Comparison of ENCODE assay signal across 28 cellular contexts in the genomic region with DNA sequence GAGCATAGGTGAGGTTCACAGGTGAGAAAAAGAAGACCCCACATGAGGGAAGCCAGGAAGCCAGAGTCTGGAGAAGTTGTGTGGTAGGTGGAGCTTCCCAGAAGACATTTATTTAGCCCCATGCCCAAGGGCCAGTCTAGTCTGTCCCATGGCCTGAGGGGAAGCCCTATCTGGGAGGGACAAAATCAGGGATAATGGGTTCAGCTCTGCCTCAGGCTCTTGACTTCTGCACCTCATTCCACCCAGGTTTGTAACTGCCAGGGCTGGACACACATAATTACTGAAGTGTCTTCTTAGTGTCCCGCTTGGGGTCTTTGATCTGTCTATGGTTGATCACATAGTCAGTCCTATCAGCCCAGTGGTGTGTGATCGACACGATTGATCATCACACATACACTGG. TPM values are rescaled to one million over a fixed set of nuclear protein-coding genes. Genes with fewer than 3 reads are reported as not detected.
DNase-seq lines count a peak whose midpoint lies in the region; ATAC-seq, FAIRE-seq and TF ChIP-seq lines count a peak whose summit lies in the region.
"Had no signal": no experiment of that assay in that cellular context is flagged by ENCODE, and none has a peak within 500 bp of the region (broad histone marks: within the 10 kb centered on the region; RNA-seq: fewer than 3 reads in every experiment).

No MANE protein-coding gene starts in this region.

- H3K27ac ChIP-seq in CD4-positive, CD25-positive, alpha-beta regulatory T cell (ENCODE audit: insufficient read depth, low read length, poor library complexity, severe bottlenecking): no peak overlapping the region
- H3K27ac ChIP-seq in angular gyrus (ENCODE audit: low read depth, low read length): peak overlapping the region; percentile 97
- peak overlapping the region; percentile 91 for H3K27ac ChIP-seq in layer of hippocampus (ENCODE audit: low read depth, low read length)
- H3K27ac ChIP-seq in spleen: peak overlapping the region in 1 of 8 donors; percentile 91
- H3K27ac ChIP-seq in right atrium auricular region: no peak overlapping the region
- H3K27ac ChIP-seq: KMS-11, SJCRH30 had no signal

- H3K27me3 Mint-ChIP-seq in CD4-positive, CD25-positive, alpha-beta regulatory T cell: peaks cover 7% of the 10 kb centered on the region
- H3K27me3 Mint-ChIP-seq: activated CD4-positive, alpha-beta T cell treated with anti-CD3 and anti-CD28 coated beads for 36 hours; stimulated activated naive CD8-positive, alpha-beta T cell treated with anti-CD3 and anti-CD28 coated beads, Interleukin-15, Interleukin-2, amounts not matched to agents 100 ng/mL and 50 ng/mL, for 24 hours had no signal

- ATAC-seq in CD4-positive, CD25-positive, alpha-beta regulatory T cell (ENCODE audit: low read depth in 2 of 2): no peak
- ATAC-seq in GM18502 (IDR thresholded peaks at IDR 0.05; ENCODE audit: poor library complexity, unreplicated experiment): no peak
- ATAC-seq: activated CD4-positive, alpha-beta T cell treated with anti-CD3 and anti-CD28 coated beads for 36 hours; Panc1 had no signal

- no peaks in the 10 kb centered on the region for H3K27me3 ChIP-seq in CD4-positive, CD25-positive, alpha-beta regulatory T cell (ENCODE audit: control insufficient read depth, insufficient read depth, low read length)
- no peaks in the 10 kb centered on the region for H3K27me3 ChIP-seq in layer of hippocampus (ENCODE audit: control insufficient read depth, insufficient read depth, low read length)
- H3K27me3 ChIP-seq in spleen (replicated peaks in 1 of 7): peaks cover 0 to 9% (median 0%) of the 10 kb centered on the region in 7 donors
- no peaks in the 10 kb centered on the region for H3K27me3 ChIP-seq in right atrium auricular region
- H3K27me3 ChIP-seq: SJCRH30 had no signal

- no peaks in the 10 kb centered on the region for H3K36me3 Mint-ChIP-seq in CD4-positive, CD25-positive, alpha-beta regulatory T cell

- no peak for FAIRE-seq in RCC 7860 (lab: Jason Lieb, UNC)
- FAIRE-seq: A204.1, H54, kidney had no signal

- no peak overlapping the region for H3K4me3 Mint-ChIP-seq in CD4-positive, CD25-positive, alpha-beta regulatory T cell
- H3K4me3 Mint-ChIP-seq: activated CD4-positive, alpha-beta T cell treated with anti-CD3 and anti-CD28 coated beads for 36 hours; stimulated activated naive CD8-positive, alpha-beta T cell treated with anti-CD3 and anti-CD28 coated beads, Interleukin-15, Interleukin-2, amounts not matched to agents 100 ng/mL and 50 ng/mL, for 24 hours had no signal

- H3K36me3 ChIP-seq in CD4-positive, CD25-positive, alpha-beta regulatory T cell (ENCODE audit: control insufficient read depth, insufficient read depth, low read length): no peaks in the 10 kb centered on the region
- H3K36me3 ChIP-seq in spleen (no peaks in the 10 kb centered on the region), right atrium auricular region (no peaks in the 10 kb centered on the region)
- H3K36me3 ChIP-seq: SJCRH30 had no signal

- peak overlapping the region; percentile 92 to 95 (median 94) for H3K27ac Mint-ChIP-seq in CD4-positive, CD25-positive, alpha-beta regulatory T cell
- H3K27ac Mint-ChIP-seq: stimulated activated naive CD8-positive, alpha-beta T cell treated with anti-CD3 and anti-CD28 coated beads, Interleukin-15, Interleukin-2, amounts not matched to agents 100 ng/mL and 50 ng/mL, for 24 hours had no signal

- no peaks in the 10 kb centered on the region for H3K9me3 ChIP-seq in CD4-positive, CD25-positive, alpha-beta regulatory T cell (ENCODE audit: control insufficient read depth in 2 of 2, low read length in 2 of 2)
- no peaks in the 10 kb centered on the region for H3K9me3 ChIP-seq in spleen
- no peaks in the 10 kb centered on the region for H3K9me3 ChIP-seq in right atrium auricular region
- H3K9me3 ChIP-seq: SJCRH30 had no signal

- 92 to 100% (median 96%) methylated on average over 1 to 3 of the region's 3 CpGs for WGBS in spleen, 5 donors

- peaks cover 2 to 47% (median 7%) of the 10 kb centered on the region in 4 donors for H3K4me1 Mint-ChIP-seq in CD4-positive, CD25-positive, alpha-beta regulatory T cell

- H3K4me3 ChIP-seq in CD4-positive, CD25-positive, alpha-beta regulatory T cell (ENCODE audit: low read depth, low read length): no peak overlapping the region
- H3K4me3 ChIP-seq in spleen (no peak overlapping the region), right atrium auricular region (no peak overlapping the region)
- H3K4me3 ChIP-seq: SJCRH30 had no signal

- no peak for TF ChIP-seq POLR2A in spleen (IDR thresholded peaks at IDR 0.05)

- peaks cover 27% of the 10 kb centered on the region for H3K4me1 ChIP-seq in CD4-positive, CD25-positive, alpha-beta regulatory T cell (ENCODE audit: control insufficient read depth, insufficient read depth, low read length, poor library complexity, severe bottlenecking)
- H3K4me1 ChIP-seq in spleen (peaks cover 0 to 28% (median 22%) of the 10 kb centered on the region in 6 donors), right atrium auricular region (peaks cover 0 to 67% of the 10 kb centered on the region in 2 donors)
- H3K4me1 ChIP-seq: SJCRH30 had no signal

- DNase-seq in CD4-positive, CD25-positive, alpha-beta regulatory T cell: no peak
- DNase-seq in spleen: peak; percentile 11
- DNase-seq in RCC 7860 (ENCODE audit: low spot score): no peak
- no peak for DNase-seq in right atrium auricular region (ENCODE audit: low spot score)
- DNase-seq in stimulated activated CD4-positive, alpha-beta T cell treated with anti-CD3 and anti-CD28 coated beads, Interleukin-2, amount 100 ng/mL, for 24 hours: no peak
- DNase-seq: activated CD4-positive, alpha-beta T cell treated with anti-CD3 and anti-CD28 coated beads for 36 hours; activated T-cell treated with anti-CD3 and anti-CD28 coated beads, Interleukin-2, amount 50 U/mL, for 1 hour; AML-193; COR-L47; cortex of kidney; kidney; MV-4-11; NCI-H1694; NCI-H2171; NCI-H510A treated with DMSO at 0.1 percent for 48 hours; retina; SJCRH30 had no signal

- TF ChIP-seq CTCF in spleen (IDR thresholded peaks at IDR 0.05 in 8 of 11, conservative IDR thresholded peaks at IDR 0.05 in 3 of 11) (no peak), right atrium auricular region (IDR thresholded peaks at IDR 0.05) (no peak)

- intact Hi-C loops in spleen (cut with DNase I; ENCODE audit: low total_unique reads): no loop called here

- peaks cover 0 to 3% (median 0%) of the 10 kb centered on the region in 7 donors for H3K9me3 Mint-ChIP-seq in CD4-positive, CD25-positive, alpha-beta regulatory T cell
- H3K9me3 Mint-ChIP-seq: stimulated activated naive CD8-positive, alpha-beta T cell treated with anti-CD3 and anti-CD28 coated beads, Interleukin-15, Interleukin-2, amounts not matched to agents 100 ng/mL and 50 ng/mL, for 24 hours had no signal

RNA-seq across cellular contexts. Expression of a gene that starts 36.0 kb away (rescaled TPM):
- total RNA-seq in CD4-positive, CD25-positive, alpha-beta regulatory T cell: 2,718 TPM
- polyA plus RNA-seq in CD4-positive, CD25-positive, alpha-beta regulatory T cell: 1,000 to 10,000 TPM in 2 of 4 donors, 100 to 1,000 TPM in 2; 624 to 1,092 (median 913) TPM
- total RNA-seq in spleen: 100 to 1,000 TPM in 6 of 7 donors, 10 to 100 TPM in 1; 91.7 to 579 (median 316) TPM
- polyA plus RNA-seq in spleen: 100 to 1,000 TPM; 125 to 372 (median 195) TPM
- total RNA-seq in right atrium auricular region: 100 to 1,000 TPM; 184 to 193 TPM

RNA-seq across cellular contexts. Expression of a gene that starts 38.0 kb away (rescaled TPM):
- total RNA-seq in CD4-positive, CD25-positive, alpha-beta regulatory T cell: not detected
- polyA plus RNA-seq in CD4-positive, CD25-positive, alpha-beta regulatory T cell: not detected
- not detected for total RNA-seq in spleen
- polyA plus RNA-seq in spleen: under 1 TPM in 2 of 3 donors, not detected in 1; 0.03 to 0.06 TPM
- total RNA-seq in right atrium auricular region: not detected
- total RNA-seq: activated CD4-positive, alpha-beta T cell treated with anti-CD3 and anti-CD28 coated beads for 36 hours; kidney; lung microvascular endothelial cell; SJCRH30; T-helper 1 cell treated with Interleukin-12 subunit alpha and Interleukin-12 subunit beta and Interleukin-4 antibody, amounts not matched to agents 30 ng/mL and 1 ng/mL, for 36 hours; urinary bladder had no signal
- polyA plus RNA-seq: urinary bladder had no signal

Comparison
In these comparisons a context has a peak if more than half of its experiments do, and no peak if none do; other contexts are left out.
1. H3K27ac ChIP-seq: peak in angular gyrus (single experiment) and layer of hippocampus (single experiment); none in CD4-positive, CD25-positive, alpha-beta regulatory T cell (single experiment) and right atrium auricular region (0 of 2).